In genomic region chr1:23403735-23404486, GRCh38 we compare ENCODE assay signal across 8 cellular contexts. TPM values are rescaled to one million over a fixed set of nuclear protein-coding genes. Genes with fewer than 3 reads are reported as not detected.
A peak's percentile ranks its signal among the peaks of the same experiment; 100 is the strongest.
DNase-seq lines count a peak whose midpoint lies in the region; ATAC-seq and TF ChIP-seq lines count a peak whose summit lies in the region.

No MANE protein-coding gene starts in this region.

- no peak overlapping the region for H3K4me3 Mint-ChIP-seq in natural killer cell treated with Interleukin-12 subunit alpha and Interleukin-12 subunit beta and Interleukin-15 and Interleukin-18, amount 100 ng/mL, for 72 hours

- no peaks in the 10 kb centered on the region for H3K27me3 Mint-ChIP-seq in natural killer cell treated with Interleukin-12 subunit alpha and Interleukin-12 subunit beta and Interleukin-15 and Interleukin-18, amount 100 ng/mL, for 72 hours

- peaks cover 8 to 12% of the 10 kb centered on the region in 2 donors for H3K4me1 Mint-ChIP-seq in natural killer cell treated with Interleukin-12 subunit alpha and Interleukin-12 subunit beta and Interleukin-15 and Interleukin-18, amount 100 ng/mL, for 72 hours (ENCODE audit: low read depth in 2 of 2)

- no peaks in the 10 kb centered on the region for H3K36me3 Mint-ChIP-seq in natural killer cell treated with Interleukin-12 subunit alpha and Interleukin-12 subunit beta and Interleukin-15 and Interleukin-18, amount 100 ng/mL, for 72 hours

- no peak overlapping the region for H3K4me3 ChIP-seq in LNCaP clone FGC (ENCODE audit: low read depth, low read length)
- no peak overlapping the region for H3K4me3 ChIP-seq in fibroblast of pulmonary artery (replicated peaks; ENCODE audit: low read depth, low read length)

- peak; percentile 97 for DNase-seq in DMS79 (lab: John Stamatoyannopoulos, UW)
- DNase-seq in LNCaP clone FGC (ENCODE audit: low read depth): peak; percentile 58
- peak; percentile 86 for DNase-seq in RKO (ENCODE audit: low spot score)
- peak; percentile 67 to 76 for DNase-seq in activated T-helper 1 cell treated with anti-CD3 and anti-CD28 coated beads, Interleukin-2, amount 50 U/mL, for 16 hours (ENCODE audit: low read depth in 1 of 2, low spot score in 1 of 2)
- DNase-seq in fibroblast of pulmonary artery (ENCODE audit: low read depth): peak; percentile 95
- DNase-seq in natural killer cell treated with Interleukin-12 subunit alpha and Interleukin-12 subunit beta and Interleukin-15 and Interleukin-18, amount 100 ng/mL, for 72 hours (ENCODE audit: low spot score): peak; percentile 86
- peak; percentile 58 to 81 (median 72) for DNase-seq in stimulated activated naive CD4-positive, alpha-beta T cell (lab: John Stamatoyannopoulos, UW)

- TF ChIP-seq CTCF in LNCaP clone FGC (IDR thresholded peaks at IDR 0.05; ENCODE audit: control insufficient read depth, extremely low read depth, insufficient read depth) (peak; percentile 74), fibroblast of pulmonary artery (IDR thresholded peaks at IDR 0.05; ENCODE audit: low read length, missing control alignments) (peak; percentile 97)

- no peaks in the 10 kb centered on the region for H3K9me3 Mint-ChIP-seq in natural killer cell treated with Interleukin-12 subunit alpha and Interleukin-12 subunit beta and Interleukin-15 and Interleukin-18, amount 100 ng/mL, for 72 hours

- peak; percentile 80 to 81 for ATAC-seq in natural killer cell treated with Interleukin-12 subunit alpha and Interleukin-12 subunit beta and Interleukin-15 and Interleukin-18, amount 100 ng/mL, for 72 hours
- no peak for ATAC-seq in GM18511 (IDR thresholded peaks at IDR 0.05; ENCODE audit: unreplicated experiment)

- no peak overlapping the region for H3K27ac Mint-ChIP-seq in natural killer cell treated with Interleukin-12 subunit alpha and Interleukin-12 subunit beta and Interleukin-15 and Interleukin-18, amount 100 ng/mL, for 72 hours

RNA-seq across cellular contexts. Expression of gene TCEA3, which starts 20.6 kb away (rescaled TPM):
- total RNA-seq in natural killer cell treated with Interleukin-12 subunit alpha and Interleukin-12 subunit beta and Interleukin-15 and Interleukin-18, amount 100 ng/mL, for 72 hours: under 1 TPM in 1 of 2 donors, not detected in 1; 0.31 TPM

RNA-seq across cellular contexts. Expression of gene ZNF436, which starts 34.3 kb away (rescaled TPM):
- 1 to 10 TPM; 4.7 to 6.3 TPM for total RNA-seq in natural killer cell treated with Interleukin-12 subunit alpha and Interleukin-12 subunit beta and Interleukin-15 and Interleukin-18, amount 100 ng/mL, for 72 hours

RNA-seq across cellular contexts. Expression of gene HNRNPR, which starts 59.8 kb away (rescaled TPM):
- 100 to 1,000 TPM; 188 to 205 TPM for total RNA-seq in natural killer cell treated with Interleukin-12 subunit alpha and Interleukin-12 subunit beta and Interleukin-15 and Interleukin-18, amount 100 ng/mL, for 72 hours
